9 cellular contexts compared by ENCODE assay signal in genomic region chr9:129665008-129665771, GRCh38. TPM values are rescaled to one million over a fixed set of nuclear protein-coding genes. Genes with fewer than 3 reads are reported as not detected.
DNase-seq lines count a peak whose midpoint lies in the region; ATAC-seq, FAIRE-seq and TF ChIP-seq lines count a peak whose summit lies in the region.
"Had no signal": no experiment of that assay in that cellular context is flagged by ENCODE, and none has a peak within 500 bp of the region (broad histone marks: within the 10 kb centered on the region; RNA-seq: fewer than 3 reads in every experiment).

TSS of gene PRRX2 (plus strand) at chr9:129665647. CDS start at chr9:129665868, 221 bp downstream.

- DNase-seq in DMS53 (lab: John Stamatoyannopoulos, UW) (peak; percentile 30), DMS53 treated with DMSO at 0.1 percent for 48 hours (lab: John Stamatoyannopoulos, UW; ENCODE audit: unreplicated experiment) (no peak), heart right ventricle (peak in 1 of 2 donors; percentile 44), small intestine (no peak), HUDEP-2 (lab: John Stamatoyannopoulos, UW; ENCODE audit: unreplicated experiment in 76 of 76) (no peak), inferior parietal cortex (ENCODE audit: extremely low spot score) (no peak), NCI-H1436 (lab: John Stamatoyannopoulos, UW) (no peak)
- peak; percentile 20 for DNase-seq in activated T-cell treated with anti-CD3 and anti-CD28 coated beads, Interleukin-2, amount 50 U/mL, for 4 hours

- no peak for FAIRE-seq in small intestine (lab: Jason Lieb, UNC)
- FAIRE-seq: A204.1 had no signal

- H3K27ac ChIP-seq in heart right ventricle (peak within 1 kb of the TSS in 2 of 10 donors; percentile 22 to 31), small intestine (ENCODE audit: low read depth in 1 of 2, low read length in 1 of 2) (no peak within 1 kb of the TSS)

- H3K27me3 Mint-ChIP-seq in activated T-cell treated with anti-CD3 and anti-CD28 coated beads, Interleukin-2, amount 50 U/mL, for 4 hours (ENCODE audit: low read depth), result peaks cover 21% of the 10 kb centered on the region

- H3K4me3 Mint-ChIP-seq in activated T-cell treated with anti-CD3 and anti-CD28 coated beads, Interleukin-2, amount 50 U/mL, for 4 hours, result peak within 1 kb of the TSS; percentile 61

- no peaks in the 10 kb centered on the region for H3K9me3 ChIP-seq in heart right ventricle
- no peaks in the 10 kb centered on the region for H3K9me3 ChIP-seq in small intestine (ENCODE audit: control insufficient read depth, low read depth)

- no peaks in the 10 kb centered on the region for H3K36me3 Mint-ChIP-seq in activated T-cell treated with anti-CD3 and anti-CD28 coated beads, Interleukin-2, amount 50 U/mL, for 4 hours (ENCODE audit: insufficient read depth)

- H3K4me3 ChIP-seq in heart right ventricle, result peak within 1 kb of the TSS; percentile 14 to 57 (median 46)
- H3K4me3 ChIP-seq in small intestine (ENCODE audit: low read depth in 1 of 2, low read length in 2 of 2), result peak within 1 kb of the TSS; percentile 33 to 34

- TF ChIP-seq CTCF in heart right ventricle (IDR thresholded peaks at IDR 0.05), result no peak

- peaks cover 5 to 61% (median 46%) of the 10 kb centered on the region in 7 donors for H3K27me3 ChIP-seq in heart right ventricle
- H3K27me3 ChIP-seq in small intestine (ENCODE audit: control insufficient read depth in 2 of 2, insufficient read depth in 2 of 2, low read length in 2 of 2), result peaks cover 0 to 2% of the 10 kb centered on the region in 2 donors

- H3K36me3 ChIP-seq in heart right ventricle (no peaks in the 10 kb centered on the region), small intestine (ENCODE audit: control insufficient read depth in 2 of 2, insufficient read depth in 2 of 2, low read length in 2 of 2) (no peaks in the 10 kb centered on the region)

- H3K4me1 ChIP-seq in heart right ventricle (peaks cover 0 to 17% (median 5%) of the 10 kb centered on the region in 9 donors), small intestine (ENCODE audit: control insufficient read depth in 2 of 2, insufficient read depth in 1 of 2, low read depth in 1 of 2, low read length in 1 of 2) (peaks cover 0 to 2% of the 10 kb centered on the region in 2 donors)

- ATAC-seq in activated T-cell treated with anti-CD3 and anti-CD28 coated beads, Interleukin-2, amount 50 U/mL, for 4 hours, result peak; percentile 79 to 80
- ATAC-seq in heart right ventricle, result peak; percentile 46 to 74 (median 56)

- WGBS in heart right ventricle, 2 donors, result 1% methylated on average over 33 to 60 of the region's 60 CpGs
- WGBS in small intestine, 3 donors, result 1 to 4% (median 2%) methylated on average over 24 to 60 of the region's 60 CpGs

- no peaks in the 10 kb centered on the region for H3K9me3 Mint-ChIP-seq in activated T-cell treated with anti-CD3 and anti-CD28 coated beads, Interleukin-2, amount 50 U/mL, for 4 hours

- intact Hi-C loops in heart right ventricle (cut with DNase I), result no loop called here

- peaks cover 4% of the 10 kb centered on the region for H3K4me1 Mint-ChIP-seq in activated T-cell treated with anti-CD3 and anti-CD28 coated beads, Interleukin-2, amount 50 U/mL, for 4 hours (ENCODE audit: low read depth)

RNA-seq across cellular contexts. Expression of gene PRRX2, which starts in this region (rescaled TPM):
- total RNA-seq in activated T-cell treated with anti-CD3 and anti-CD28 coated beads, Interleukin-2, amount 50 U/mL, for 4 hours, result 1 to 10 TPM in 1 of 3 donors, under 1 TPM in 2; 0.50 to 1.3 (median 0.57) TPM
- total RNA-seq in heart right ventricle, result 1 to 10 TPM in 2 of 10 donors, under 1 TPM in 8; 0.21 to 1.2 (median 0.45) TPM
- 1 to 10 TPM in 1 of 2 donors, under 1 TPM in 1; 0.29 to 3.0 TPM for polyA plus RNA-seq in heart right ventricle
- polyA plus RNA-seq in small intestine, result 1 to 10 TPM in 1 of 3 donors, not detected in 2; 1.8 TPM

Comparison
In these comparisons a context has a peak if more than half of its experiments do, and no peak if none do; other contexts are left out.
1. DNase-seq: peak in DMS53 (single experiment) and activated T-cell treated with anti-CD3 and anti-CD28 coated beads, Interleukin-2, amount 50 U/mL, for 4 hours (single experiment); none in DMS53 treated with DMSO at 0.1 percent for 48 hours (single experiment), small intestine (single experiment), HUDEP-2 (0 of 76), inferior parietal cortex (single experiment) and NCI-H1436 (single experiment).